ENCODE assay signal across 8 cellular contexts in genomic region chr19:49642488-49643035, GRCh38. TPM values are rescaled to one million over a fixed set of nuclear protein-coding genes. Genes with fewer than 3 reads are reported as not detected.
DNase-seq lines count a peak whose midpoint lies in the region.

No MANE protein-coding gene starts in this region.

- H3K9me3 ChIP-seq in iPS-15b (ENCODE audit: control insufficient read depth, insufficient read depth, low read length) = no peaks in the 10 kb centered on the region
- H3K9me3 ChIP-seq in stomach smooth muscle (ENCODE audit: control insufficient read depth in 2 of 2, low read length in 2 of 2) = no peaks in the 10 kb centered on the region

- peak overlapping the region; percentile 94 for H3K27ac Mint-ChIP-seq in activated CD4-positive, alpha-beta memory T cell treated with anti-CD3 and anti-CD28 coated beads, Interleukin-2, amount 10 ng/mL, durations not matched to agents 7 days and 5 days

- H3K4me1 ChIP-seq in iPS-15b (ENCODE audit: control insufficient read depth, insufficient read depth, low read length) (peaks cover 7% of the 10 kb centered on the region), stomach smooth muscle (ENCODE audit: control insufficient read depth, insufficient read depth, low read length) (peaks cover 50% of the 10 kb centered on the region)

- peak overlapping the region; percentile 100 for H3K27ac ChIP-seq in stomach smooth muscle (ENCODE audit: low read length)

- H3K27me3 ChIP-seq in iPS-15b (ENCODE audit: control insufficient read depth, insufficient read depth, low read length) (no peaks in the 10 kb centered on the region), stomach smooth muscle (ENCODE audit: control insufficient read depth in 1 of 2, insufficient read depth in 2 of 2, low read length in 2 of 2) (no peaks in the 10 kb centered on the region)

- peak overlapping the region; percentile 98 for H3K4me3 Mint-ChIP-seq in activated CD4-positive, alpha-beta memory T cell treated with anti-CD3 and anti-CD28 coated beads, Interleukin-2, amount 10 ng/mL, durations not matched to agents 7 days and 5 days

- H3K36me3 ChIP-seq in iPS-15b (ENCODE audit: control insufficient read depth, insufficient read depth, low read length) (peaks cover 25% of the 10 kb centered on the region), stomach smooth muscle (ENCODE audit: control insufficient read depth in 2 of 2, insufficient read depth in 2 of 2, low read length in 2 of 2) (peaks cover 5 to 20% of the 10 kb centered on the region in 2 donors)

- H3K9ac ChIP-seq in iPS-15b (ENCODE audit: low read depth, low read length) (peak overlapping the region; percentile 97), stomach smooth muscle (ENCODE audit: low read length in 2 of 2) (peak overlapping the region; percentile 99)

- peaks cover 34% of the 10 kb centered on the region for H3K36me3 Mint-ChIP-seq in activated CD4-positive, alpha-beta memory T cell treated with anti-CD3 and anti-CD28 coated beads, Interleukin-2, amount 10 ng/mL, durations not matched to agents 7 days and 5 days (ENCODE audit: low read depth)

- DNase-seq in NCI-H2227 (lab: John Stamatoyannopoulos, UW; ENCODE audit: unreplicated experiment) (peak; percentile 57), NCI-H2227 treated with DMSO at 0.1 percent for 48 hours (lab: John Stamatoyannopoulos, UW) (no peak), occipital lobe (lab: John Stamatoyannopoulos, UW) (no peak), NOMO-1 treated with DMSO at 0.1 percent for 48 hours (lab: John Stamatoyannopoulos, UW; ENCODE audit: unreplicated experiment) (no peak), iPS-NIHi7 (ENCODE audit: extremely low spot score) (no peak)
- DNase-seq in activated CD4-positive, alpha-beta memory T cell treated with anti-CD3 and anti-CD28 coated beads, Interleukin-2, amount 10 ng/mL, durations not matched to agents 7 days and 5 days = no peak

- peaks cover 6% of the 10 kb centered on the region for H3K27me3 Mint-ChIP-seq in activated CD4-positive, alpha-beta memory T cell treated with anti-CD3 and anti-CD28 coated beads, Interleukin-2, amount 10 ng/mL, durations not matched to agents 7 days and 5 days

- peak overlapping the region; percentile 99 for H3K4me3 ChIP-seq in iPS-15b (ENCODE audit: low read depth, low read length)
- H3K4me3 ChIP-seq in stomach smooth muscle (ENCODE audit: low read length in 2 of 2) = peak overlapping the region; percentile 99

- no peaks in the 10 kb centered on the region for H3K9me3 Mint-ChIP-seq in activated CD4-positive, alpha-beta memory T cell treated with anti-CD3 and anti-CD28 coated beads, Interleukin-2, amount 10 ng/mL, durations not matched to agents 7 days and 5 days

- peaks cover 58% of the 10 kb centered on the region for H3K4me1 Mint-ChIP-seq in activated CD4-positive, alpha-beta memory T cell treated with anti-CD3 and anti-CD28 coated beads, Interleukin-2, amount 10 ng/mL, durations not matched to agents 7 days and 5 days

- POLR2A ChIA-PET in activated CD4-positive, alpha-beta memory T cell treated with anti-CD3 and anti-CD28 coated beads, Interleukin-2, amount 10 ng/mL, durations not matched to agents 7 days and 5 days (lab: Charles Lee) = interaction anchor here (0.6 to 6.1 kb wide), 14 partner anchors 14 to 649 kb away, joined by 3 to 91 read pairs (median 5); partner anchors contain the start of genes BCL2L12, GYS1, IRF3 and NOSIP

- CTCF ChIA-PET in activated CD4-positive, alpha-beta memory T cell treated with anti-CD3 and anti-CD28 coated beads, Interleukin-2, amount 10 ng/mL, durations not matched to agents 7 days and 5 days (lab: Charles Lee) = interaction anchor here (0.9 to 5.2 kb wide), 7 partner anchors 32 to 111 kb away, joined by 3 to 90 read pairs (median 3); partner anchors contain the start of genes NOSIP and PRMT1

RNA-seq across cellular contexts. Expression of gene SCAF1, which starts 0.6 kb away (rescaled TPM):
- 10 to 100 TPM; 65.3 to 66.4 TPM for total RNA-seq in activated CD4-positive, alpha-beta memory T cell treated with anti-CD3 and anti-CD28 coated beads, Interleukin-2, amount 10 ng/mL, durations not matched to agents 7 days and 5 days
- total RNA-seq in occipital lobe = 11.5 TPM

RNA-seq across cellular contexts. Expression of gene RRAS, which starts 2.6 kb away (rescaled TPM):
- 10 to 100 TPM; 17.8 to 18.1 TPM for total RNA-seq in activated CD4-positive, alpha-beta memory T cell treated with anti-CD3 and anti-CD28 coated beads, Interleukin-2, amount 10 ng/mL, durations not matched to agents 7 days and 5 days
- total RNA-seq in occipital lobe = 1.1 TPM

RNA-seq across cellular contexts. Expression of gene IRF3, which starts 23.1 kb away (rescaled TPM):
- 100 to 1,000 TPM; 163 to 174 TPM for total RNA-seq in activated CD4-positive, alpha-beta memory T cell treated with anti-CD3 and anti-CD28 coated beads, Interleukin-2, amount 10 ng/mL, durations not matched to agents 7 days and 5 days
- total RNA-seq in occipital lobe = 8.1 TPM

RNA-seq across cellular contexts. Expression of gene BCL2L12, which starts 23.2 kb away (rescaled TPM):
- total RNA-seq in activated CD4-positive, alpha-beta memory T cell treated with anti-CD3 and anti-CD28 coated beads, Interleukin-2, amount 10 ng/mL, durations not matched to agents 7 days and 5 days = 10 to 100 TPM; 71.2 to 74.3 TPM
- not detected for total RNA-seq in occipital lobe

RNA-seq across cellular contexts. Expression of gene PRMT1, which starts 34.5 kb away (rescaled TPM):
- 100 to 1,000 TPM; 103 to 108 TPM for total RNA-seq in activated CD4-positive, alpha-beta memory T cell treated with anti-CD3 and anti-CD28 coated beads, Interleukin-2, amount 10 ng/mL, durations not matched to agents 7 days and 5 days
- 177 TPM for total RNA-seq in occipital lobe

Comparison
In these comparisons a context has a peak if more than half of its experiments do, and no peak if none do; other contexts are left out.
1. RNA of gene IRF3, which starts 23.1 kb away (total RNA-seq): 163 to 174 TPM in activated CD4-positive, alpha-beta memory T cell treated with anti-CD3 and anti-CD28 coated beads, Interleukin-2, amount 10 ng/mL, durations not matched to agents 7 days and 5 days; 8.1 TPM in occipital lobe (single experiment); every median in the first group is over 10 times any median in the second.